Comparison of ENCODE assay signal across 32 cellular contexts in the genomic region with DNA sequence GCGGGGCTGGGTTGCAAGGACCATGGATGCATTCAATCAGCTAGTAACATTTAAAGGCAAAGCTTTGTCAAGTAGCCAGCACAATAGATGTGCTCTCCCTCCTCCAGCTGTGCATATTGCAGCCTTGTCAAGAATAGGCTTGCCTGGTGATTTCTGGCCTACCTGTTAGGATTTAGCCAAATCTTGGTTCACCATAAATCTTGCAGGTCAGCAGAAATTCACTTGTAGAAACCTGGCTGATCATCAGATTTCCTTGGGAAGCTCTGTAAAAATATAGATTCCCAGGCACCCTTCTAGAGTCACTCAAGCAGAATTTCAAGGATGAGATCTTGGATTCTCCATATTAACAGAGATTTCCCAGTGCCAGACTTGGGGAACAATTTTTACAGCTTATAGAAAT.
"Had no signal": no experiment of that assay in that cellular context is flagged by ENCODE, and none has a peak within 500 bp of the region (broad histone marks: within the 10 kb centered on the region; RNA-seq: fewer than 3 reads in every experiment).

No MANE protein-coding gene starts in this region.

- H3K9me3 ChIP-seq: ovary, psoas muscle, spleen, suprapubic skin, testis, tibial artery, transverse colon, upper lobe of right lung, uterus had no signal

- H3K4me3 Mint-ChIP-seq: naive thymus-derived CD8-positive, alpha-beta T cell; natural killer cell treated with Interleukin-12 subunit alpha and Interleukin-12 subunit beta and Interleukin-15 and Interleukin-18, amount 100 ng/mL, for 72 hours; nephron progenitor cell; neural crest cell; stimulated activated memory B cell treated with anti-CD40 and anti-IgM and Interleukin-4, amounts not matched to agents 10 μg/mL and 1 μg/mL and 100 μg/mL, for 72 hours; stimulated activated naive CD8-positive, alpha-beta T cell treated with anti-CD3 and anti-CD28 coated beads, Interleukin-15, amount 100 ng/mL, for 72 hours; type B pancreatic cell had no signal

- H3K4me1 Mint-ChIP-seq: stimulated activated memory B cell treated with anti-CD40 and anti-IgM and Interleukin-4, amounts not matched to agents 10 μg/mL and 1 μg/mL and 100 μg/mL, for 72 hours had no signal

- H3K4me3 ChIP-seq: ovary, psoas muscle, skin epidermis, smooth muscle cell, spleen, suprapubic skin, testis, tibial artery, transverse colon, upper lobe of right lung, uterus had no signal

- H3K79me2 ChIP-seq: parathyroid adenoma had no signal

- H3K36me3 ChIP-seq: ovary, spleen, suprapubic skin, tibial artery, transverse colon, upper lobe of right lung, uterus had no signal

- H3K4me2 ChIP-seq: smooth muscle cell had no signal

- H3K9me3 Mint-ChIP-seq: naive thymus-derived CD8-positive, alpha-beta T cell; natural killer cell treated with Interleukin-12 subunit alpha and Interleukin-12 subunit beta and Interleukin-15 and Interleukin-18, amount 100 ng/mL, for 72 hours; neural crest cell; stimulated activated memory B cell treated with anti-CD40 and anti-IgM and Interleukin-4, amounts not matched to agents 10 μg/mL and 1 μg/mL and 100 μg/mL, for 72 hours; stimulated activated naive CD8-positive, alpha-beta T cell treated with anti-CD3 and anti-CD28 coated beads, Interleukin-15, amount 100 ng/mL, for 72 hours had no signal

- H3K9ac ChIP-seq: parathyroid adenoma had no signal

- ATAC-seq: naive thymus-derived CD8-positive, alpha-beta T cell; natural killer cell treated with Interleukin-12 subunit alpha and Interleukin-12 subunit beta and Interleukin-15 and Interleukin-18, amount 100 ng/mL, for 72 hours; psoas muscle; right cardiac atrium; sciatic nerve; stimulated activated memory B cell treated with anti-CD40 and anti-IgM and Interleukin-4, amounts not matched to agents 10 μg/mL and 1 μg/mL and 100 μg/mL, for 72 hours; stimulated activated naive CD8-positive, alpha-beta T cell treated with anti-CD3 and anti-CD28 coated beads, Interleukin-15, amount 100 ng/mL, for 72 hours; stimulated activated naive CD8-positive, alpha-beta T cell treated with anti-CD3 and anti-CD28 coated beads, Interleukin-15, Interleukin-2, amounts not matched to agents 100 U/mL and 50 U/mL, for 24 hours; upper lobe of right lung had no signal

- H3K4me1 ChIP-seq: parathyroid adenoma, psoas muscle, suprapubic skin, testis, tibial artery, upper lobe of right lung, uterus had no signal

- H3K27me3 ChIP-seq: ovary, spleen, suprapubic skin, testis, tibial artery, transverse colon, upper lobe of right lung, uterus had no signal

- DNase-seq: naive thymus-derived CD8-positive, alpha-beta T cell; nephron progenitor cell; occipital lobe; ovary; posterior cingulate gyrus; psoas muscle; right cardiac atrium; spleen; stimulated activated CD4-positive, alpha-beta T cell treated with anti-CD3 and anti-CD28 coated beads, Interleukin-12 subunit alpha, Interleukin-12 subunit beta, amount 100 ng/mL, for 4 hours; stimulated activated CD4-positive, alpha-beta T cell treated with anti-CD3 and anti-CD28 coated beads, Interleukin-1b, Interleukin-23, amount 100 ng/mL, for 48 hours; stimulated activated CD4-positive, alpha-beta T cell treated with anti-CD3 and anti-CD28 coated beads, Interleukin-4, amount 100 ng/mL, for 1 hour; stimulated activated CD4-positive, alpha-beta T cell treated with anti-CD3 and anti-CD28 coated beads, Interleukin-4, amount 100 ng/mL, for 4 hours; stimulated activated CD8-positive, alpha-beta memory T cell treated with anti-CD3 and anti-CD28 coated beads, Interleukin-4, amount 100 ng/mL, for 48 hours; stimulated activated naive CD4-positive, alpha-beta T cell; stimulated activated naive CD8-positive, alpha-beta T cell treated with anti-CD3 and anti-CD28 coated beads, Interleukin-15, amount 100 ng/mL, for 72 hours; stimulated activated naive CD8-positive, alpha-beta T cell treated with anti-CD3 and anti-CD28 coated beads, Interleukin-15, Interleukin-2, amounts not matched to agents 100 U/mL and 50 U/mL, for 24 hours; substantia nigra; testis; tibial artery; transverse colon; upper lobe of right lung; uterus had no signal

- H3K36me3 Mint-ChIP-seq: natural killer cell treated with Interleukin-12 subunit alpha and Interleukin-12 subunit beta and Interleukin-15 and Interleukin-18, amount 100 ng/mL, for 72 hours; stimulated activated memory B cell treated with anti-CD40 and anti-IgM and Interleukin-4, amounts not matched to agents 10 μg/mL and 1 μg/mL and 100 μg/mL, for 72 hours; type B pancreatic cell had no signal

- H3K27ac ChIP-seq: ovary, parathyroid adenoma, psoas muscle, skin epidermis, spleen, suprapubic skin, testis, tibial artery, transverse colon, upper lobe of right lung, uterus had no signal

- H3K27me3 Mint-ChIP-seq: progenitor cell of endocrine pancreas; stimulated activated memory B cell treated with anti-CD40 and anti-IgM and Interleukin-4, amounts not matched to agents 10 μg/mL and 1 μg/mL and 100 μg/mL, for 72 hours; stimulated activated naive CD8-positive, alpha-beta T cell treated with anti-CD3 and anti-CD28 coated beads, Interleukin-15, amount 100 ng/mL, for 72 hours; type B pancreatic cell had no signal

- H2AFZ ChIP-seq: parathyroid adenoma had no signal

- H3K27ac Mint-ChIP-seq: naive thymus-derived CD8-positive, alpha-beta T cell; natural killer cell treated with Interleukin-12 subunit alpha and Interleukin-12 subunit beta and Interleukin-15 and Interleukin-18, amount 100 ng/mL, for 72 hours; nephron progenitor cell; progenitor cell of endocrine pancreas; stimulated activated memory B cell treated with anti-CD40 and anti-IgM and Interleukin-4, amounts not matched to agents 10 μg/mL and 1 μg/mL and 100 μg/mL, for 72 hours; stimulated activated naive CD8-positive, alpha-beta T cell treated with anti-CD3 and anti-CD28 coated beads, Interleukin-15, amount 100 ng/mL, for 72 hours; type B pancreatic cell had no signal
